ENCODE assay signal across 17 cellular contexts in genomic region chr20:33567949-33568348, GRCh38.
DNase-seq lines count a peak whose midpoint lies in the region; ATAC-seq and TF ChIP-seq lines count a peak whose summit lies in the region.
"Had no signal": no experiment of that assay in that cellular context is flagged by ENCODE, and none has a peak within 500 bp of the region (broad histone marks: within the 10 kb centered on the region; RNA-seq: fewer than 3 reads in every experiment).

No MANE protein-coding gene starts in this region.

- H3K27me3 ChIP-seq in foreskin keratinocyte: no peaks in the 10 kb centered on the region
- H3K27me3 ChIP-seq: heart right ventricle, uterus had no signal

- H3K4me1 ChIP-seq in foreskin keratinocyte: peaks cover 40% of the 10 kb centered on the region
- H3K4me1 ChIP-seq: uterus had no signal

- H3K27ac ChIP-seq in SK-N-MC: peak overlapping the region; percentile 88
- peak overlapping the region; percentile 11 for H3K27ac ChIP-seq in foreskin keratinocyte
- peak overlapping the region; percentile 90 for H3K27ac ChIP-seq in substantia nigra (ENCODE audit: low read depth, low read length, poor library complexity, severe bottlenecking)
- H3K27ac ChIP-seq: C4-2B, uterus had no signal

- no peak overlapping the region for H3K4me3 ChIP-seq in SK-N-MC
- H3K4me3 ChIP-seq: heart right ventricle, lung, uterus had no signal

- no peak for ATAC-seq in foreskin keratinocyte
- ATAC-seq in GM18519 (IDR thresholded peaks at IDR 0.05; ENCODE audit: low FRiP score, unreplicated experiment): no peak
- ATAC-seq: activated T-helper 17 cell treated with anti-CD3 and anti-CD28 coated beads, Interleukin-2, amount 50 U/mL, for 72 hours; T-cell had no signal

- H3K9ac ChIP-seq in SK-N-MC (ENCODE audit: insufficient read length): no peak overlapping the region

- H3K9me3 ChIP-seq in SK-N-MC (ENCODE audit: low read depth, low read length): no peaks in the 10 kb centered on the region
- H3K9me3 ChIP-seq: heart right ventricle, uterus had no signal

- no peak for TF ChIP-seq CTCF in foreskin keratinocyte (conservative IDR thresholded peaks at IDR 0.05)

- H3K36me3 ChIP-seq in SK-N-MC (ENCODE audit: insufficient read depth, low read length): no peaks in the 10 kb centered on the region
- H3K36me3 ChIP-seq: heart right ventricle, uterus had no signal

- DNase-seq in NCI-H748 (lab: John Stamatoyannopoulos, UW; ENCODE audit: unreplicated experiment) (peak; percentile 49), NCI-H748 treated with DMSO at 0.1 percent for 48 hours (lab: John Stamatoyannopoulos, UW) (no peak), SK-N-MC (ENCODE audit: low read depth, low spot score) (no peak), foreskin keratinocyte (no peak), substantia nigra (lab: John Stamatoyannopoulos, UW) (no peak), RPMI8226 (no peak), NCI-H1694 (lab: John Stamatoyannopoulos, UW) (no peak)
- DNase-seq: activated CD4-positive, alpha-beta T cell treated with anti-CD3 and anti-CD28 coated beads, Interleukin-2, amount 10 ng/mL, durations not matched to agents 7 days and 5 days; activated naive CD8-positive, alpha-beta T cell treated with anti-CD3 and anti-CD28 coated beads for 36 hours; stimulated activated CD4-positive, alpha-beta T cell treated with anti-CD3 and anti-CD28 coated beads, Interleukin-4, amount 100 ng/mL, for 4 hours; T-cell; uterus had no signal

Comparison
In these comparisons a context has a peak if more than half of its experiments do, and no peak if none do; other contexts are left out.
1. H3K27ac ChIP-seq: peak in every context shown above with its lines; median percentile 90 in substantia nigra; 88 in SK-N-MC; 11 in foreskin keratinocyte.